ENCODE assay signal across 5 cellular contexts in genomic region chr1:120881934-120882333, GRCh38. TPM values are rescaled to one million over a fixed set of nuclear protein-coding genes. Genes with fewer than 3 reads are reported as not detected.
"Had no signal": no experiment of that assay in that cellular context is flagged by ENCODE, and none has a peak within 500 bp of the region (broad histone marks: within the 10 kb centered on the region; RNA-seq: fewer than 3 reads in every experiment).

No MANE protein-coding gene starts in this region.

RNA-seq across cellular contexts. Expression of gene PPIAL4A, which starts 7.6 kb away (rescaled TPM):
- total RNA-seq: HepG2, HT-29, HT1080, IMR-90 had no signal
- polyA plus RNA-seq: HepG2, IgD-negative memory B cell, IMR-90 had no signal
